In the genomic region with DNA sequence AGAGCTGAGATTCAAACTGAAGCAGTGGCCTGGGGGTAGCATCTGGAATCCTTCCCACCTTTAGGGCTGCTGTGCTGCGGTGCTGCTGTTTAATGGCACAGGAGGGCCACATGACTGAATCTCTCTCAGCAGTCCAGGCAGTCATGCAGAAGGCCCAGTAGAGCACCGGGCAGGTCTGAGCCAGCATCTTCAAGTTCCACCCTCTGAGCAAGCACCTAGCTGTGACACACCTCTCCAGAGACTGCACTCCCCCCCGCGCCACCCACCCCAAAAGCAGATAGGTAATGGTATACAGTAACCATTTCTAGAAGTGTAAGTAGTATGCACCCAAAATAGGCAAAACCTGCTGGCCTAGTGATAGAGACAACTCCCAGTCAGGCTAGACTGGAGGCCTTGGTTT, we compare ENCODE assay signal across 27 cellular contexts. TPM values are rescaled to one million over a fixed set of nuclear protein-coding genes. Genes with fewer than 3 reads are reported as not detected.
"Had no signal": no experiment of that assay in that cellular context is flagged by ENCODE, and none has a peak within 500 bp of the region (broad histone marks: within the 10 kb centered on the region; RNA-seq: fewer than 3 reads in every experiment).

No MANE protein-coding gene starts in this region.

- DNase-seq: activated CD4-positive, alpha-beta memory T cell treated with anti-CD3 and anti-CD28 coated beads, Interleukin-2, amount 10 ng/mL, durations not matched to agents 7 days and 5 days; activated CD4-positive, alpha-beta T cell treated with anti-CD3 and anti-CD28 coated beads for 1 hour; activated CD4-positive, alpha-beta T cell treated with anti-CD3 and anti-CD28 coated beads, Interleukin-2, amount 50 U/mL, for 1 hour; activated CD8-positive, alpha-beta memory T cell treated with anti-CD3 and anti-CD28 coated beads, Interleukin-2, amount 50 U/mL, for 48 hours; activated effector memory CD4-positive, alpha-beta T cell treated with Interleukin-2 at 50 U/mL for 16 hours; activated naive CD4-positive, alpha-beta T cell; activated T-cell treated with anti-CD3 and anti-CD28 coated beads, Interleukin-2, amount 50 U/mL, for 1 hour; aorta; caudate nucleus; MG63; MV-4-11; NCI-H1105; NCI-H1436; NCI-H1694 treated with DMSO at 0.1 percent for 48 hours; NCI-H2081; NCI-H510A treated with DMSO at 0.1 percent for 48 hours; NCI-H69; NK-92 treated with Interleukin-12 subunit alpha and Interleukin-12 subunit beta, amount 100 ng/mL, for 24 hours; Peyer's patch; SHP77; SW 1271 had no signal

- H3K4me1 ChIP-seq: breast epithelium had no signal

- H3K9ac ChIP-seq: KMS-11 had no signal

- H3K4me2 ChIP-seq: KMS-11 had no signal

- H3K4me3 ChIP-seq: breast epithelium, MG63, Peyer's patch, SJSA1 had no signal

- H3K27me3 ChIP-seq: breast epithelium, MG63, Peyer's patch, SJSA1 had no signal

- H3K9me3 ChIP-seq: breast epithelium, MG63, Peyer's patch, SJSA1 had no signal

- H3K36me3 ChIP-seq: breast epithelium, MG63, Peyer's patch, SJSA1 had no signal

- ATAC-seq: SK-N-SH treated with all-trans-retinoic acid at 6 μM for 48 hours, WTC11 had no signal

- H3K27ac ChIP-seq: breast epithelium, KMS-11, Peyer's patch, RWPE1, SJSA1 had no signal

RNA-seq across cellular contexts. Expression of a gene that starts 8.2 kb away (rescaled TPM):
- total RNA-seq: aorta, breast epithelium, Peyer's patch, SJSA1, WTC11 had no signal

RNA-seq across cellular contexts. Expression of a gene that starts 24.0 kb away (rescaled TPM):
- total RNA-seq: aorta, Peyer's patch, SJSA1, WTC11 had no signal
